In the genomic region with DNA sequence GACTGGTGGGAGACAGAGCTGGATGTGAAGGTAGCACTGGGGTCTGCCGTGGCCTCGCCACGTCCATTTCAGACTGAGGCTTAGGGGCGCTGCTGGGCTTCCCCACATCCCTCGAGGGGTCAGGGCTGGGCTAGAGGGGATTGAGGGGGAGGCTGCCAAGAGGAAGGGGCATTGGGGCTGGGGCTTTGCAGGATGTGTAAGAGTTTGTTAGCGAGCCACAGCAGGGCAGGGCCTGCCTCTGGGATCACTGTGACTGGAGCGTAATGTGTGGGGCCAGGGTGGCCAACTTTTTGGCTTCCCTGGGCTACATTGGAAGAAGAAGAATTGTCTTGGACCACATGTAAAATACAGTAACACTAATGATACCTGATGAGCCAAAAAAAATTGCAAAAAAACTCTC, we compare ENCODE assay signal across 9 cellular contexts. TPM values are rescaled to one million over a fixed set of nuclear protein-coding genes. Genes with fewer than 3 reads are reported as not detected.
A peak's percentile ranks its signal among the peaks of the same experiment; 100 is the strongest.
DNase-seq lines count a peak whose midpoint lies in the region; ATAC-seq, FAIRE-seq and TF ChIP-seq lines count a peak whose summit lies in the region.
"Had no signal": no experiment of that assay in that cellular context is flagged by ENCODE, and none has a peak within 500 bp of the region (broad histone marks: within the 10 kb centered on the region; RNA-seq: fewer than 3 reads in every experiment).

No MANE protein-coding gene starts in this region.

- H3K9me3 Mint-ChIP-seq in GM23338 = peaks cover 2% of the 10 kb centered on the region; the same call in 2 of the 3 replicates
- H3K9me3 Mint-ChIP-seq in naive thymus-derived CD4-positive, alpha-beta T cell = peaks cover 0 to 3% (median 0%) of the 10 kb centered on the region in 11 donors

- H3K27ac ChIP-seq in A549 = peak overlapping the region in 1 of 2 experiments; percentile 93; a peak in 4 of 6 replicates
- H3K27ac ChIP-seq in GM23338 (ENCODE audit: low read depth) = no peak overlapping the region
- H3K27ac ChIP-seq in angular gyrus (ENCODE audit: low read depth, low read length) = peak overlapping the region; percentile 37
- H3K27ac ChIP-seq in naive thymus-derived CD4-positive, alpha-beta T cell (ENCODE audit: low read depth, low read length) = no peak overlapping the region

- no peaks in the 10 kb centered on the region; the same call in 2 of the 3 replicates for H3K4me1 Mint-ChIP-seq in GM23338
- H3K4me1 Mint-ChIP-seq in naive thymus-derived CD4-positive, alpha-beta T cell = peaks cover 21 to 42% (median 29%) of the 10 kb centered on the region in 7 donors

- TF ChIP-seq CTCF in A549 (IDR thresholded peaks at IDR 0.05) = no peak
- TF ChIP-seq CTCF in GM23338 (conservative IDR thresholded peaks at IDR 0.05; ENCODE audit: low read depth in 2 of 2) = no peak

- DNase-seq in A549 (ENCODE audit: low read depth in 1 of 2, low spot score in 1 of 2) (no peak), GM23338 (ENCODE audit: low spot score) (no peak), middle frontal gyrus (ENCODE audit: extremely low spot score, low spot score) (no peak), KG1 (lab: John Stamatoyannopoulos, UW) (no peak)
- no peak for DNase-seq in naive thymus-derived CD4-positive, alpha-beta T cell
- DNase-seq in activated effector memory CD4-positive, alpha-beta T cell treated with anti-CD3 and anti-CD28 coated beads, Interleukin-2, amount 50 U/mL, for 16 hours = no peak

- H3K36me3 ChIP-seq in GM23338 (ENCODE audit: insufficient read depth) = no peaks in the 10 kb centered on the region
- H3K36me3 ChIP-seq in naive thymus-derived CD4-positive, alpha-beta T cell (ENCODE audit: control insufficient read depth in 2 of 3, insufficient read depth in 3 of 3, low read length in 3 of 3) = no peaks in the 10 kb centered on the region

- ATAC-seq in A549 (no peak), GM23338 (no peak), HG03025 (IDR thresholded peaks at IDR 0.05; ENCODE audit: low FRiP score, unreplicated experiment) (no peak)
- ATAC-seq in naive thymus-derived CD4-positive, alpha-beta T cell = no peak

- no peak for TF ChIP-seq EP300 in A549 (IDR thresholded peaks at IDR 0.05)

- intact Hi-C loops in naive thymus-derived CD4-positive, alpha-beta T cell (cut with micrococcal nuclease) = loop anchor here in 1 of 2 donors (1.0 kb wide), 2 partner anchors 8 to 15 kb away; no protein-coding TSS in a partner anchor

- CTCF ChIA-PET in A549 (lab: Yijun Ruan, JAX) = no interaction called here
- CTCF ChIA-PET in naive thymus-derived CD4-positive, alpha-beta T cell (lab: Charles Lee) = interaction anchor here (1.8 kb wide), 1 partner anchor 44 kb away, joined by 5 read pairs; the partner anchor contains the start of gene WDR18

- WGBS in A549 (ENCODE audit: missing lambda C conversion rate) = 100% methylated on average over 2 of the region's 7 CpGs

- H3K9me3 ChIP-seq in A549 = no peaks in the 10 kb centered on the region
- H3K9me3 ChIP-seq in naive thymus-derived CD4-positive, alpha-beta T cell (ENCODE audit: control insufficient read depth in 2 of 3, low read length in 3 of 3) = no peaks in the 10 kb centered on the region

- no peak for TF ChIP-seq RAD21 in A549 (conservative IDR thresholded peaks at IDR 0.05 in 1 of 2, IDR thresholded peaks at IDR 0.05 in 1 of 2)

- H3K27ac Mint-ChIP-seq in GM23338 = peak overlapping the region; percentile 55; the same call in 1 of the 2 replicates
- peak overlapping the region in 8 of 9 donors; percentile 32 to 94 (median 83) for H3K27ac Mint-ChIP-seq in naive thymus-derived CD4-positive, alpha-beta T cell

- no peaks in the 10 kb centered on the region for H3K9me2 ChIP-seq in GM23338 (ENCODE audit: insufficient read depth)

- H3K4me1 ChIP-seq in A549 = peaks cover 24% of the 10 kb centered on the region
- no peaks in the 10 kb centered on the region for H3K4me1 ChIP-seq in GM23338 (ENCODE audit: insufficient read depth)
- peaks cover 14 to 20% of the 10 kb centered on the region in 2 donors for H3K4me1 ChIP-seq in naive thymus-derived CD4-positive, alpha-beta T cell (ENCODE audit: control insufficient read depth in 2 of 2, insufficient read depth in 2 of 2, low read length in 2 of 2)

- H3K4me3 Mint-ChIP-seq in GM23338 = no peak overlapping the region; the same call in 2 of the 3 replicates
- H3K4me3 Mint-ChIP-seq in naive thymus-derived CD4-positive, alpha-beta T cell = peak overlapping the region; percentile 73 to 92 (median 84)

- no peak overlapping the region for H2AFZ ChIP-seq in GM23338

- no peaks in the 10 kb centered on the region for H3K27me3 ChIP-seq in GM23338 (ENCODE audit: insufficient read depth)
- H3K27me3 ChIP-seq in naive thymus-derived CD4-positive, alpha-beta T cell (ENCODE audit: control insufficient read depth in 2 of 2, insufficient read depth in 2 of 2, low read length in 2 of 2) = no peaks in the 10 kb centered on the region

- peaks cover 44% of the 10 kb centered on the region for H3K36me3 Mint-ChIP-seq in GM23338 (ENCODE audit: low read depth)
- H3K36me3 Mint-ChIP-seq in naive thymus-derived CD4-positive, alpha-beta T cell = peaks cover 0 to 34% (median 4%) of the 10 kb centered on the region in 5 donors

- no peak overlapping the region for H3K4me3 ChIP-seq in A549
- no peak overlapping the region for H3K4me3 ChIP-seq in GM23338
- H3K4me3 ChIP-seq in naive thymus-derived CD4-positive, alpha-beta T cell (ENCODE audit: low read length) = no peak overlapping the region

- H3K79me2 ChIP-seq in GM23338 (replicated peaks; ENCODE audit: insufficient read depth) = peaks cover 70% of the 10 kb centered on the region

- no peak for TF ChIP-seq POLR2A in A549 (IDR thresholded peaks at IDR 0.05; ENCODE audit: low read length)

- H3K27me3 Mint-ChIP-seq in GM23338 (ENCODE audit: insufficient read depth, low read depth, poor library complexity) = peaks cover 16% of the 10 kb centered on the region
- peaks cover 0 to 7% (median 0%) of the 10 kb centered on the region in 5 donors for H3K27me3 Mint-ChIP-seq in naive thymus-derived CD4-positive, alpha-beta T cell

- FAIRE-seq in A549 (lab: Jason Lieb, UNC) = no peak

- peak overlapping the region; percentile 81; the same call in 2 of the 3 replicates for H3K4me2 ChIP-seq in A549
- H3K4me2 ChIP-seq in GM23338 = no peak overlapping the region

- H4K20me1 ChIP-seq in GM23338 (replicated peaks; ENCODE audit: insufficient read depth) = peaks cover 3% of the 10 kb centered on the region

- H3F3A ChIP-seq in GM23338 (replicated peaks; ENCODE audit: low read depth) = 0 out of 2 replicates have a peak, but pooled peaks cover 3% of the 10 kb centered on the region

- POLR2A ChIA-PET in A549 (lab: Yijun Ruan, JAX) = interaction anchor here (1.1 kb wide), 1 partner anchor 44 kb away, joined by 3 read pairs; the partner anchor contains the start of gene WDR18
- POLR2A ChIA-PET in naive thymus-derived CD4-positive, alpha-beta T cell (lab: Charles Lee) = no interaction called here

RNA-seq across cellular contexts. Expression of gene ARID3A, which starts 14.1 kb away (rescaled TPM):
- polyA plus RNA-seq in A549 (2011; rRNA removed) (3.3 and 3.4 TPM in 2 replicates), A549 (2017; fragmentation: RNase III; extraction: RNeasy Plus Mini Kit Qiagen cat#74134 plus additional on column Dnase treatment) (4.6 to 6.1 TPM (median 5.4 TPM) in 3 replicates), GM23338 (2016; fragmentation: Nextera tagmentation; extraction: Ambion mirVana) (33.6 and 36.6 TPM in 2 replicates)
- 9.0 and 11.2 TPM in 2 replicates for polyA plus RNA-seq in A549 (2012; cell fraction: cytosol; rRNA removed)
- 8.5 and 17.6 TPM in 2 replicates for polyA plus RNA-seq in A549 (2012; cell fraction: nucleus; rRNA removed)
- 11.5 and 12.7 TPM in 2 replicates for polyA minus RNA-seq in A549 (2011; rRNA and poly(A)+ RNA removed)
- 48.8 and 51.6 TPM in 2 replicates for total RNA-seq in GM23338 (2014; rRNA removed; shearing (Covaris generic))
- 10 to 100 TPM in 3 of 5 experiments, 1 to 10 TPM in 2; 7.1 to 33.1 (median 10.2) TPM for total RNA-seq in naive thymus-derived CD4-positive, alpha-beta T cell
- polyA plus RNA-seq in naive thymus-derived CD4-positive, alpha-beta T cell = under 1 TPM; 0.57 to 0.95 TPM

RNA-seq across cellular contexts. Expression of gene KISS1R, which starts 22.8 kb away (rescaled TPM):
- polyA plus RNA-seq in A549 (2011; rRNA removed) (0.05 and 0.14 TPM in 2 replicates), A549 (2017; fragmentation: RNase III; extraction: RNeasy Plus Mini Kit Qiagen cat#74134 plus additional on column Dnase treatment) (0.18 to 0.79 TPM (median 0.38 TPM) in 3 replicates), GM23338 (2016; fragmentation: Nextera tagmentation; extraction: Ambion mirVana) (0.78 and 1.0 TPM in 2 replicates)
- polyA plus RNA-seq in A549 (2012; cell fraction: cytosol; rRNA removed) = 0.46 and 0.93 TPM in 2 replicates
- polyA plus RNA-seq in A549 (2012; cell fraction: nucleus; rRNA removed) = 1.2 and 2.9 TPM in 2 replicates
- polyA minus RNA-seq in A549 (2011; rRNA and poly(A)+ RNA removed) = not detected in 2 replicates
- total RNA-seq in GM23338 (2014; rRNA removed; shearing (Covaris generic)) = 2.4 and 4.0 TPM in 2 replicates
- total RNA-seq in naive thymus-derived CD4-positive, alpha-beta T cell = 1 to 10 TPM; 1.1 to 3.0 (median 1.7) TPM
- under 1 TPM; 0.72 to 0.85 TPM for polyA plus RNA-seq in naive thymus-derived CD4-positive, alpha-beta T cell
- total RNA-seq: LHCN-M2 had no signal

RNA-seq across cellular contexts. Expression of gene R3HDM4, which starts 26.9 kb away (rescaled TPM):
- polyA plus RNA-seq in A549 (2011; rRNA removed) = 16.9 and 22.7 TPM in 2 replicates
- polyA plus RNA-seq in A549 (2012; cell fraction: cytosol; rRNA removed) = 23.1 and 33.7 TPM in 2 replicates
- 51.5 and 54.5 TPM in 2 replicates for polyA plus RNA-seq in A549 (2012; cell fraction: nucleus; rRNA removed)
- polyA plus RNA-seq in A549 (2017; fragmentation: RNase III; extraction: RNeasy Plus Mini Kit Qiagen cat#74134 plus additional on column Dnase treatment) = 18.8 to 24.8 TPM (median 20.7 TPM) in 3 replicates
- polyA minus RNA-seq in A549 (2011; rRNA and poly(A)+ RNA removed) = 15.0 and 15.1 TPM in 2 replicates
- total RNA-seq in GM23338 (2014; rRNA removed; shearing (Covaris generic)) = 87.1 and 87.8 TPM in 2 replicates
- polyA plus RNA-seq in GM23338 (2016; fragmentation: Nextera tagmentation; extraction: Ambion mirVana) = 76.5 and 87.4 TPM in 2 replicates
- total RNA-seq in naive thymus-derived CD4-positive, alpha-beta T cell = 100 to 1,000 TPM; 123 to 219 (median 184) TPM
- 100 to 1,000 TPM; 195 to 251 TPM for polyA plus RNA-seq in naive thymus-derived CD4-positive, alpha-beta T cell

RNA-seq across cellular contexts. Expression of gene WDR18, which starts 44.2 kb away (rescaled TPM):
- polyA plus RNA-seq in A549 (2011; rRNA removed) = 22.2 and 23.8 TPM in 2 replicates
- polyA plus RNA-seq in A549 (2012; cell fraction: cytosol; rRNA removed) = 81.3 and 113 TPM in 2 replicates
- 172 and 262 TPM in 2 replicates for polyA plus RNA-seq in A549 (2012; cell fraction: nucleus; rRNA removed)
- polyA plus RNA-seq in A549 (2017; fragmentation: RNase III; extraction: RNeasy Plus Mini Kit Qiagen cat#74134 plus additional on column Dnase treatment) = 41.7 to 48.9 TPM (median 48.1 TPM) in 3 replicates
- polyA minus RNA-seq in A549 (2011; rRNA and poly(A)+ RNA removed) = 32.2 and 38.4 TPM in 2 replicates
- 112 and 157 TPM in 2 replicates for total RNA-seq in GM23338 (2014; rRNA removed; shearing (Covaris generic))
- 155 and 156 TPM in 2 replicates for polyA plus RNA-seq in GM23338 (2016; fragmentation: Nextera tagmentation; extraction: Ambion mirVana)
- total RNA-seq in naive thymus-derived CD4-positive, alpha-beta T cell = 10 to 100 TPM; 20.7 to 63.8 (median 48.5) TPM
- polyA plus RNA-seq in naive thymus-derived CD4-positive, alpha-beta T cell = 10 to 100 TPM; 69.8 to 74.4 TPM

RNA-seq across cellular contexts. Expression of gene RNU6-9, which starts 46.6 kb away (rescaled TPM):
- polyA plus RNA-seq in A549 (2011; rRNA removed) (not detected in 2 replicates), A549 (2017; fragmentation: RNase III; extraction: RNeasy Plus Mini Kit Qiagen cat#74134 plus additional on column Dnase treatment) (not detected in 3 replicates), GM23338 (2016; fragmentation: Nextera tagmentation; extraction: Ambion mirVana) (not detected in 2 replicates)
- not detected in 2 replicates for polyA plus RNA-seq in A549 (2012; cell fraction: cytosol; rRNA removed)
- not detected in 2 replicates for polyA plus RNA-seq in A549 (2012; cell fraction: nucleus; rRNA removed)
- under 0.01 TPM in 1 of 2 replicates, not detected in the other for polyA minus RNA-seq in A549 (2011; rRNA and poly(A)+ RNA removed)
- total RNA-seq in GM23338 (2014; rRNA removed; shearing (Covaris generic)) = not detected in 2 replicates
- not detected for total RNA-seq in naive thymus-derived CD4-positive, alpha-beta T cell
- polyA plus RNA-seq in naive thymus-derived CD4-positive, alpha-beta T cell = not detected
- total RNA-seq: LHCN-M2 had no signal
